Comparison of ENCODE assay signal across 1 cellular context in the genomic region with DNA sequence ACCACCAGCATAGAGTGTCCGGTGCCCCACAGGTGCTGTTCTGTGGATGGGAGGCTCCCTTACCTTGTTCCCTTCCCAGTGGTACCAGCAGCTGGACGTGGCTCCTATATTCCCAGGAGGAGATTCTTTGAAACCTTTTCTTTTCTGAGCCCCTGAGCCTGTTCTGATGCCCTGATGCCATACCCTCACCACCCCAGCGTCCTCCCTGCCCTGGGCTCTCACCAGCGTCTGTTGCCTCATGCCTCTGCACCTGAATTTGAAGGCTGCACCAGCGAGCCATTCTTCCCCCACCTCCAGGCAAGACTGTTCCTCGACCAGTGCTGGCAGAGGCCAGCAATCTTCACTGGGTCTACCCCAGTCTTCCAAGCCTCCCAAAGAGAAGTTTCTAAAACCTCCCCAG.
TF ChIP-seq lines count a peak whose summit lies in the region.

No MANE protein-coding gene starts in this region.

TF ChIP-seq in H1, 55 proteins besides CTCF, POLR2A, EP300 and RAD21:
- TF ChIP-seq TAF7 (optimal IDR thresholded peaks at IDR 0.05; ENCODE audit: borderline replicate concordance, low read depth, low read length) (no peak), KDM5A (IDR thresholded peaks at IDR 0.05; ENCODE audit: low read length) (no peak), HDAC6 (IDR thresholded peaks at IDR 0.05; ENCODE audit: low read depth, low read length) (no peak), HDAC2 (IDR thresholded peaks at IDR 0.05; ENCODE audit: borderline replicate concordance in 1 of 2, low read depth in 2 of 2, low read length in 2 of 2) (no peak), TBP (IDR thresholded peaks at IDR 0.05; ENCODE audit: low read depth, low read length) (no peak), SUZ12 (IDR thresholded peaks at IDR 0.05; ENCODE audit: low read length) (no peak), SP4 (IDR thresholded peaks at IDR 0.05; ENCODE audit: low read length) (no peak), SIRT6 (IDR thresholded peaks at IDR 0.05; ENCODE audit: low read length) (no peak), RFX5 (IDR thresholded peaks at IDR 0.05; ENCODE audit: borderline replicate concordance, low read depth, low read length) (no peak), SP2 (IDR thresholded peaks at IDR 0.05; ENCODE audit: low read length) (no peak), GTF2F1 (IDR thresholded peaks at IDR 0.05; ENCODE audit: borderline replicate concordance, low read depth, low read length) (no peak), SP1 (IDR thresholded peaks at IDR 0.05; ENCODE audit: low read depth, low read length) (no peak), EGR1 (IDR thresholded peaks at IDR 0.05; ENCODE audit: borderline replicate concordance, low read depth, low read length) (no peak), JUND (IDR thresholded peaks at IDR 0.05; ENCODE audit: low read length) (no peak), CTBP2 (IDR thresholded peaks at IDR 0.05; ENCODE audit: borderline replicate concordance, insufficient read depth, insufficient read length, low read length) (no peak), ZNF274 (IDR thresholded peaks at IDR 0.05; ENCODE audit: borderline replicate concordance, extremely low read depth, low read length) (no peak)
- TF ChIP-seq, protein P1, sequence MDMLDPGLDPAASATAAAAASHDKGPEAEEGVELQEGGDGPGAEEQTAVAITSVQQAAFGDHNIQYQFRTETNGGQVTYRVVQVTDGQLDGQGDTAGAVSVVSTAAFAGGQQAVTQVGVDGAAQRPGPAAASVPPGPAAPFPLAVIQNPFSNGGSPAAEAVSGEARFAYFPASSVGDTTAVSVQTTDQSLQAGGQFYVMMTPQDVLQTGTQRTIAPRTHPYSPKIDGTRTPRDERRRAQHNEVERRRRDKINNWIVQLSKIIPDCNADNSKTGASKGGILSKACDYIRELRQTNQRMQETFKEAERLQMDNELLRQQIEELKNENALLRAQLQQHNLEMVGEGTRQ (IDR thresholded peaks at IDR 0.05; ENCODE audit: low read length) = no peak
TF ChIP-seq in H1: peak in this region for 0.
